ENCODE assay signal across 18 cellular contexts in the genomic region with DNA sequence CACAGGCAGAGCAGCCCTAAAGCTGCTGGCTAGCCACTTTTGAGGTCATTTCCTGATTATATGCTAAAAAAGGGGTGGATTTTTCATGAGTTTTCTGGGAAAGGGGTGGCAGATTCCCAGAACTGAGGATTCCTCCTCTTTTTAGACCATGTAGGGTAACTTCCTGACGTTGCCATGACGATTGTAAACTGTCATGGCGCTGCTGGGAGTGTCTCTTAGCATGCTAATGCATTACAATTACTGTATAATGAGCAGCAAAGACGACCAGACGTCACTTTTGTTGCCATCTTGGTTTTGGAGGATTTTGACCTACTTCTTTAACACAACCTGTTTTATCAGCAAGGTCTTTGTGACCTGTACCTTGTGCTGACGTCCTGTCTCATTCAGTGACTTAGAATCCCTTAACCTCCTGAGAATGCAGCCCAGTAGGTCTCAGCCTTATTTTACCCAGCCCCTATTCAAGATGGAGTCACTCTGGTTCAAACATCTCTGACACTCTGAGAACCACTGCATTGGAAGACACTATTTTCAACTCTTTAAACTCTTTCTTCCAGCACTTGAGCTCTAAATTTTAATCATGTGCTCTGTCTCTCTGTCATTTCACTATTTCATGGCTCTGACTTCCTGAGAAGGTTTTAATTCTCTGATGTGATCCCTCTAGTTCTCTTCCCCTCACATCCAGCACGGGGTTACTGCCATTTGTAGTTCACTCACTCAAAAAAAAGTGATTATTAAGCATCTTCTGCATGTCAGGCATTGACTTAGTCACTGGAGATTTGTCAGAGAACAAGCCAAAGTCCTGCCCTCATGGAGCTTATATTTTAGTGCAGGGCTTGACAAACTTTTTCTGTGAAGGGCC.
"Had no signal": no experiment of that assay in that cellular context is flagged by ENCODE, and none has a peak within 500 bp of the region (broad histone marks: within the 10 kb centered on the region; RNA-seq: fewer than 3 reads in every experiment).

No MANE protein-coding gene starts in this region.

- H3K4me1 Mint-ChIP-seq: mesothelial cell of epicardium had no signal

- H3K27me3 ChIP-seq: foreskin keratinocyte, neutrophil, spleen had no signal

- H3K27ac ChIP-seq: coronary artery, foreskin keratinocyte, heart right ventricle, neutrophil, spleen had no signal

- DNase-seq: effector CD4-positive, alpha-beta T cell; endodermal cell; erythroblast; foreskin keratinocyte; heart right ventricle; hypothalamus; islet precursor cell; mammary epithelial cell; nephron progenitor cell; spleen; stimulated activated CD4-positive, alpha-beta T cell treated with anti-CD3 and anti-CD28 coated beads, Interleukin-2, amount 100 ng/mL, for 24 hours; stimulated activated naive CD4-positive, alpha-beta T cell treated with Interleukin-2 at 50 U/mL for 16 hours; trophoblast cell had no signal

- H3K4me3 ChIP-seq: coronary artery, heart right ventricle, spleen had no signal

- H3K36me3 Mint-ChIP-seq: mesothelial cell of epicardium had no signal

- ATAC-seq: foreskin keratinocyte, heart right ventricle, left lobe of liver, sciatic nerve had no signal

- H3K9me3 Mint-ChIP-seq: endodermal cell, nephron progenitor cell had no signal

- H3K9me3 ChIP-seq: neutrophil, spleen had no signal

- H3K4me1 ChIP-seq: foreskin keratinocyte, heart right ventricle had no signal

- H3K27ac Mint-ChIP-seq: endodermal cell, mesothelial cell of epicardium, nephron progenitor cell had no signal

- H3K4me3 Mint-ChIP-seq: endodermal cell, mesothelial cell of epicardium, nephron progenitor cell had no signal

- H3K36me3 ChIP-seq: heart right ventricle had no signal
